Comparison of ENCODE assay signal across 17 cellular contexts in the genomic region with DNA sequence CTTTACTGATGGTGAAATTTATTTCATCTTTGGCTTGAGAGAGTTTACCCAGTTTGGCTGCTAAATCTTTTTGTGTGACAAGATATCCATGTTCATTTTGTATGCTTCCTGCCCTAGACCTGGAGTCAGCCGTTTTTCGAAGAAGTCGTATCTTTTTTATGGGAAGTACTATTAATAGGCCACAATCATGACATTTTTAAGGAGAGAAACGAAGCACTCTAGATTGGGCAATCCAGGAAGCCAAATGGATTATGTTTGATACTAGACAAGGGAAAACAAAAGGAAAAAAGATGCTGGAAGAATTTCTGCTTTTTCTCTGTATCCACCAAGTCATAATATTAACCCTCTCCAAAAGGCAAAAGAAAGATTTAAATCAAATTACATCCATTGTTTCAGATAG.
DNase-seq lines count a peak whose midpoint lies in the region; ATAC-seq and TF ChIP-seq lines count a peak whose summit lies in the region.
"Had no signal": no experiment of that assay in that cellular context is flagged by ENCODE, and none has a peak within 500 bp of the region (broad histone marks: within the 10 kb centered on the region; RNA-seq: fewer than 3 reads in every experiment).

No MANE protein-coding gene starts in this region.

- H3K18ac ChIP-seq in mesenchymal stem cell (ENCODE audit: low read depth in 1 of 2, low read length in 2 of 2), result no peak overlapping the region

- H3K27me3 ChIP-seq in GM23338 (ENCODE audit: insufficient read depth), result no peaks in the 10 kb centered on the region
- H3K27me3 ChIP-seq in osteoblast (ENCODE audit: insufficient read depth, low read length), result no peaks in the 10 kb centered on the region
- H3K27me3 ChIP-seq in Caco-2 (replicated peaks; ENCODE audit: control insufficient read depth, insufficient read depth, low read length), result no peaks in the 10 kb centered on the region
- no peaks in the 10 kb centered on the region for H3K27me3 ChIP-seq in mesenchymal stem cell (ENCODE audit: control insufficient read depth in 1 of 2, insufficient read depth in 1 of 2, low read length in 2 of 2)

- H3K4me2 ChIP-seq in GM23338 (no peak overlapping the region), osteoblast (ENCODE audit: insufficient read depth, low read length) (no peak overlapping the region), mesenchymal stem cell (ENCODE audit: low read length, poor library complexity, severe bottlenecking) (no peak overlapping the region)

- H3K9ac ChIP-seq in mesenchymal stem cell (ENCODE audit: low read length), result no peak overlapping the region

- 70% methylated on average over 4 of the region's 4 CpGs for WGBS in mesenchymal stem cell

- no peak overlapping the region for H3K4me3 Mint-ChIP-seq in GM23338
- peak overlapping the region in 2 of 5 experiments; percentile 1 to 20 for H3K4me3 Mint-ChIP-seq in brain
- H3K4me3 Mint-ChIP-seq in Caco-2 (ENCODE audit: unreplicated experiment), result no peak overlapping the region
- H3K4me3 Mint-ChIP-seq: CD4-positive, alpha-beta memory T cell; HFFc6 had no signal

- no peak overlapping the region for H3K14ac ChIP-seq in mesenchymal stem cell (ENCODE audit: low read length in 2 of 2)

- H3K4me1 Mint-ChIP-seq in GM23338 (peaks cover 11% of the 10 kb centered on the region), brain (peaks cover 55% of the 10 kb centered on the region), Caco-2 (ENCODE audit: low read depth, unreplicated experiment) (no peaks in the 10 kb centered on the region)
- H3K4me1 Mint-ChIP-seq: CD4-positive, alpha-beta memory T cell had no signal

- H3K9me3 Mint-ChIP-seq in GM23338, result peaks cover 16% of the 10 kb centered on the region
- H3K9me3 Mint-ChIP-seq in brain, result peaks cover 5 to 29% (median 15%) of the 10 kb centered on the region in 5 experiments
- H3K9me3 Mint-ChIP-seq in Caco-2 (ENCODE audit: unreplicated experiment), result peaks cover 36% of the 10 kb centered on the region

- H3K27me3 Mint-ChIP-seq in GM23338 (ENCODE audit: insufficient read depth, low read depth, poor library complexity), result no peaks in the 10 kb centered on the region
- H3K27me3 Mint-ChIP-seq in brain, result no peaks in the 10 kb centered on the region
- no peaks in the 10 kb centered on the region for H3K27me3 Mint-ChIP-seq in Caco-2 (ENCODE audit: insufficient read depth, unreplicated experiment)
- H3K27me3 Mint-ChIP-seq: CD4-positive, alpha-beta memory T cell had no signal

- no peaks in the 10 kb centered on the region for H4K20me1 ChIP-seq in GM23338 (replicated peaks; ENCODE audit: insufficient read depth)
- no peaks in the 10 kb centered on the region for H4K20me1 ChIP-seq in osteoblast (ENCODE audit: insufficient read depth, low read length)

- no peak for DNase-seq in GM23338 (ENCODE audit: low spot score)
- no peak for DNase-seq in left lobe of liver (ENCODE audit: low spot score)
- DNase-seq in osteoblast (ENCODE audit: insufficient read length, low spot score, missing footprints), result no peak
- no peak for DNase-seq in midbrain (lab: John Stamatoyannopoulos, UW)
- DNase-seq in DMS 273 (lab: John Stamatoyannopoulos, UW; ENCODE audit: unreplicated experiment), result no peak
- no peak for DNase-seq in Caco-2
- DNase-seq in mesenchymal stem cell, result no peak
- DNase-seq: CD4-positive, alpha-beta memory T cell; EL; HFFc6; Karpas-422; NCI-H1105; NCI-H1694 treated with DMSO at 0.1 percent for 48 hours; NCI-H2107; NCI-H524 had no signal

- CTCF ChIA-PET in Caco-2 (lab: Charles Lee), result no interaction called here

- no peak overlapping the region for H3K27ac ChIP-seq in GM23338 (ENCODE audit: low read depth)
- no peak overlapping the region for H3K27ac ChIP-seq in osteoblast (ENCODE audit: low read depth, low read length)
- H3K27ac ChIP-seq in mesenchymal stem cell (ENCODE audit: low read length, poor library complexity, severe bottlenecking), result no peak overlapping the region

- H2BK5ac ChIP-seq in mesenchymal stem cell (ENCODE audit: low read depth, low read length, poor library complexity, severe bottlenecking), result no peak overlapping the region

- no peak overlapping the region for H3K4ac ChIP-seq in mesenchymal stem cell (ENCODE audit: low read depth in 1 of 2, low read length in 2 of 2)

- peaks cover 16% of the 10 kb centered on the region for H3K36me3 Mint-ChIP-seq in GM23338 (ENCODE audit: low read depth)
- H3K36me3 Mint-ChIP-seq in brain, result peaks cover 20% of the 10 kb centered on the region
- peaks cover 6% of the 10 kb centered on the region for H3K36me3 Mint-ChIP-seq in Caco-2 (ENCODE audit: insufficient read depth, unreplicated experiment)
- H3K36me3 Mint-ChIP-seq: CD4-positive, alpha-beta memory T cell had no signal

- H3K9me3 ChIP-seq in osteoblast (ENCODE audit: low read depth, low read length) (no peaks in the 10 kb centered on the region), Caco-2 (peaks cover 8% of the 10 kb centered on the region; the same call in 1 of the 2 replicates), mesenchymal stem cell (ENCODE audit: control insufficient read depth, low read length) (peaks cover 15% of the 10 kb centered on the region)

- H3K27ac Mint-ChIP-seq in GM23338 (no peak overlapping the region), brain (peak overlapping the region; percentile 95 to 99 (median 98)), Caco-2 (ENCODE audit: unreplicated experiment) (no peak overlapping the region)
- H3K27ac Mint-ChIP-seq: CD4-positive, alpha-beta memory T cell; HFFc6 had no signal

- H3K4me1 ChIP-seq in GM23338 (ENCODE audit: insufficient read depth) (peaks cover 12% of the 10 kb centered on the region), osteoblast (ENCODE audit: insufficient read depth, low read length) (no peaks in the 10 kb centered on the region), Caco-2 (no peaks in the 10 kb centered on the region), mesenchymal stem cell (ENCODE audit: control insufficient read depth, insufficient read depth, low read depth, low read length) (peaks cover 2% of the 10 kb centered on the region)

- no peaks in the 10 kb centered on the region for H3K79me2 ChIP-seq in GM23338 (replicated peaks; ENCODE audit: insufficient read depth)
- no peaks in the 10 kb centered on the region for H3K79me2 ChIP-seq in osteoblast (ENCODE audit: insufficient read depth, low read length)

- H3K4me3 ChIP-seq in GM23338, result no peak overlapping the region
- no peak overlapping the region for H3K4me3 ChIP-seq in osteoblast (ENCODE audit: insufficient read depth, low read length)
- no peak overlapping the region for H3K4me3 ChIP-seq in Caco-2 (ENCODE audit: low read depth, low read length)
- H3K4me3 ChIP-seq in mesenchymal stem cell (ENCODE audit: insufficient read depth in 1 of 2, low read depth in 1 of 2, low read length in 2 of 2), result no peak overlapping the region

- no TSS peak for BruUV-seq in Caco-2 (replicated peaks; lab: Mats Ljungman, UMichigan)

- intact Hi-C loops in Caco-2 (cut with micrococcal nuclease; ENCODE audit: unreplicated experiment), result no loop called here

- H3K23ac ChIP-seq in mesenchymal stem cell (ENCODE audit: low read length in 2 of 2), result no peak overlapping the region

- no peak overlapping the region for H4K8ac ChIP-seq in mesenchymal stem cell (ENCODE audit: low read length)

- H3K36me3 ChIP-seq in GM23338 (ENCODE audit: insufficient read depth) (no peaks in the 10 kb centered on the region), osteoblast (ENCODE audit: insufficient read depth, low read length) (no peaks in the 10 kb centered on the region), Caco-2 (ENCODE audit: control insufficient read depth, insufficient read depth, low read length) (no peaks in the 10 kb centered on the region), mesenchymal stem cell (ENCODE audit: control insufficient read depth in 1 of 2, insufficient read depth in 2 of 2, low read depth in 1 of 2, low read length in 2 of 2) (no peaks in the 10 kb centered on the region)

- H2AK5ac ChIP-seq in mesenchymal stem cell (ENCODE audit: low read length, severe bottlenecking), result no peak overlapping the region

- no peaks in the 10 kb centered on the region for H3K79me1 ChIP-seq in mesenchymal stem cell (replicated peaks; ENCODE audit: low read length, poor library complexity, severe bottlenecking)

- H4K91ac ChIP-seq in mesenchymal stem cell (ENCODE audit: low read length), result no peak overlapping the region

- H2BK120ac ChIP-seq in mesenchymal stem cell (ENCODE audit: low read depth, low read length), result no peak overlapping the region

- no peak for ATAC-seq in GM23338
- ATAC-seq in left lobe of liver, result peak; percentile 26
- ATAC-seq: Panc1 had no signal

- POLR2A ChIA-PET in Caco-2 (lab: Charles Lee), result no interaction called here

- no peaks in the 10 kb centered on the region for H3F3A ChIP-seq in GM23338 (replicated peaks; ENCODE audit: low read depth)

- H2BK15ac ChIP-seq in mesenchymal stem cell (ENCODE audit: low read depth, poor library complexity, severe bottlenecking), result no peak overlapping the region

- no peak overlapping the region for H2BK12ac ChIP-seq in mesenchymal stem cell (ENCODE audit: low read length in 2 of 2)

- no peak for TF ChIP-seq CTCF in GM23338 (conservative IDR thresholded peaks at IDR 0.05; ENCODE audit: low read depth in 2 of 2)
- no peak for TF ChIP-seq CTCF in brain (conservative IDR thresholded peaks at IDR 0.05)
- TF ChIP-seq CTCF in osteoblast (IDR thresholded peaks at IDR 0.05; ENCODE audit: extremely low read depth, low read depth, low read length), result no peak
- no peak for TF ChIP-seq CTCF in Caco-2 (IDR thresholded peaks at IDR 0.05; ENCODE audit: insufficient read depth in 1 of 2, low read depth in 1 of 2, low read length in 1 of 2, severe bottlenecking in 1 of 2, unreplicated experiment in 1 of 2)

- H2AFZ ChIP-seq in GM23338 (0 out of 2 replicates have a peak overlapping the region, but pooled peaks have one; percentile 44), osteoblast (ENCODE audit: low read length) (peak overlapping the region; percentile 3), mesenchymal stem cell (ENCODE audit: low read depth, low read length) (no peak overlapping the region)

- H3K9me2 ChIP-seq in GM23338 (ENCODE audit: insufficient read depth), result no peaks in the 10 kb centered on the region

TF ChIP-seq in GM23338, 12 proteins besides CTCF, POLR2A, EP300 and RAD21 (continues in another document):
- TF ChIP-seq CREB1 (CRISPR knock-in tag; IDR thresholded peaks at IDR 0.05; ENCODE audit: low read depth), result no peak
- TF ChIP-seq ZNF114 (CRISPR knock-in tag; IDR thresholded peaks at IDR 0.05), result no peak
- TF ChIP-seq, protein P1, sequence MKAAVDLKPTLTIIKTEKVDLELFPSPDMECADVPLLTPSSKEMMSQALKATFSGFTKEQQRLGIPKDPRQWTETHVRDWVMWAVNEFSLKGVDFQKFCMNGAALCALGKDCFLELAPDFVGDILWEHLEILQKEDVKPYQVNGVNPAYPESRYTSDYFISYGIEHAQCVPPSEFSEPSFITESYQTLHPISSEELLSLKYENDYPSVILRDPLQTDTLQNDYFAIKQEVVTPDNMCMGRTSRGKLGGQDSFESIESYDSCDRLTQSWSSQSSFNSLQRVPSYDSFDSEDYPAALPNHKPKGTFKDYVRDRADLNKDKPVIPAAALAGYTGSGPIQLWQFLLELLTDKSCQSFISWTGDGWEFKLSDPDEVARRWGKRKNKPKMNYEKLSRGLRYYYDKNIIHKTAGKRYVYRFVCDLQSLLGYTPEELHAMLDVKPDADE (IDR thresholded peaks at IDR 0.05), result no peak

Comparison
In these comparisons a context has a peak if more than half of its experiments do, and no peak if none do; other contexts are left out.
1. H3K27ac Mint-ChIP-seq: peak in brain (5 of 5); none in GM23338 (single experiment) and Caco-2 (single experiment).